In genomic region chr7:100465299-100465698, GRCh38 we compare ENCODE assay signal across 2 cellular contexts.
TF ChIP-seq lines count a peak whose summit lies in the region.

No MANE protein-coding gene starts in this region.

TF ChIP-seq in SK-N-SH treated with all-trans-retinoic acid at 6 μM for 48 hours, 23 proteins besides CTCF, POLR2A, EP300 and RAD21:
- no peak for TF ChIP-seq PATZ1 (CRISPR knock-in tag; IDR thresholded peaks at IDR 0.05; ENCODE audit: borderline replicate concordance)
- TF ChIP-seq TSHZ2 (CRISPR knock-in tag; IDR thresholded peaks at IDR 0.05): no peak
- TF ChIP-seq ZFP30 (CRISPR knock-in tag; IDR thresholded peaks at IDR 0.05): no peak
- TF ChIP-seq ZNF70 (CRISPR knock-in tag; IDR thresholded peaks at IDR 0.05): no peak
- TF ChIP-seq TCF4 (CRISPR knock-in tag; IDR thresholded peaks at IDR 0.05; ENCODE audit: borderline replicate concordance): no peak
- TF ChIP-seq TOX (CRISPR knock-in tag; IDR thresholded peaks at IDR 0.05; ENCODE audit: borderline replicate concordance): no peak
- TF ChIP-seq CREB5 (CRISPR knock-in tag; IDR thresholded peaks at IDR 0.05; ENCODE audit: low read depth): no peak
- no peak for TF ChIP-seq CSDC2 (CRISPR knock-in tag; IDR thresholded peaks at IDR 0.05)
- TF ChIP-seq ZFP3 (CRISPR knock-in tag; IDR thresholded peaks at IDR 0.05): no peak
- no peak for TF ChIP-seq ZNF565 (CRISPR knock-in tag; conservative IDR thresholded peaks at IDR 0.05; ENCODE audit: low read depth)
- TF ChIP-seq ESRRG (CRISPR knock-in tag; IDR thresholded peaks at IDR 0.05): no peak
- no peak for TF ChIP-seq ZNF8 (CRISPR knock-in tag; IDR thresholded peaks at IDR 0.05)
- TF ChIP-seq ARNTL (CRISPR knock-in tag; IDR thresholded peaks at IDR 0.05; ENCODE audit: borderline replicate concordance, low read depth): no peak
- TF ChIP-seq RARB (CRISPR knock-in tag; IDR thresholded peaks at IDR 0.05): no peak
- no peak for TF ChIP-seq ZC3H10 (CRISPR knock-in tag; IDR thresholded peaks at IDR 0.05)
- no peak for TF ChIP-seq POU6F1 (CRISPR knock-in tag; IDR thresholded peaks at IDR 0.05; ENCODE audit: borderline replicate concordance, low read depth)
- TF ChIP-seq PPARA (CRISPR knock-in tag; IDR thresholded peaks at IDR 0.05; ENCODE audit: borderline replicate concordance): no peak
- TF ChIP-seq OSR1 (CRISPR knock-in tag; IDR thresholded peaks at IDR 0.05): no peak
- TF ChIP-seq ISL1 (CRISPR knock-in tag; IDR thresholded peaks at IDR 0.05): no peak

TF ChIP-seq in SK-N-SH, 30 proteins besides CTCF, POLR2A, EP300 and RAD21 (continued from another document):
- TF ChIP-seq USF2 (IDR thresholded peaks at IDR 0.05; ENCODE audit: borderline replicate concordance, low read depth, low read length) (no peak), TAF1 (IDR thresholded peaks at IDR 0.05; ENCODE audit: borderline replicate concordance, low read depth, low read length) (no peak), FOSL2 (IDR thresholded peaks at IDR 0.05; ENCODE audit: borderline replicate concordance, low read depth) (no peak), YY1 (IDR thresholded peaks at IDR 0.05; ENCODE audit: low read depth) (no peak), JUND (IDR thresholded peaks at IDR 0.05) (no peak)
